6 cellular contexts compared by ENCODE assay signal in genomic region chr19:45729774-45730388, GRCh38. TPM values are rescaled to one million over a fixed set of nuclear protein-coding genes. Genes with fewer than 3 reads are reported as not detected.
A peak's percentile ranks its signal among the peaks of the same experiment; 100 is the strongest.
DNase-seq lines count a peak whose midpoint lies in the region; ATAC-seq, FAIRE-seq and TF ChIP-seq lines count a peak whose summit lies in the region.

No MANE protein-coding gene starts in this region.

- H2AFZ ChIP-seq in H1 (ENCODE audit: low read length): no peak overlapping the region

- H2BK12ac ChIP-seq in H1 (ENCODE audit: low read depth, low read length): no peak overlapping the region

- no peak overlapping the region for H3K4ac ChIP-seq in H1 (replicated peaks; ENCODE audit: insufficient read length, low read depth, low read length)

- H4K20me1 ChIP-seq in H1 (replicated peaks in 1 of 2; ENCODE audit: control insufficient read depth in 1 of 2, insufficient read depth in 2 of 2, low read length in 2 of 2): peaks cover 0 to 1% of the 10 kb centered on the region in 2 experiments

- no peak overlapping the region for H2AK5ac ChIP-seq in H1 (ENCODE audit: low read depth, low read length)

- TF ChIP-seq RAD21 in H1 (IDR thresholded peaks at IDR 0.05 in 1 of 2, conservative IDR thresholded peaks at IDR 0.05 in 1 of 2; ENCODE audit: low read depth in 2 of 2, low read length in 2 of 2): no peak

- no peaks in the 10 kb centered on the region for H3K9me3 Mint-ChIP-seq in activated T-cell treated with anti-CD3 and anti-CD28 coated beads, Interleukin-2, amount 50 U/mL, for 4 hours

- no peak for TF ChIP-seq POLR2A in H1 (IDR thresholded peaks at IDR 0.05; ENCODE audit: control extremely low read depth in 1 of 2, low read depth in 2 of 2, low read length in 2 of 2)

- peaks cover 23% of the 10 kb centered on the region for H3K4me1 Mint-ChIP-seq in activated T-cell treated with anti-CD3 and anti-CD28 coated beads, Interleukin-2, amount 50 U/mL, for 4 hours (ENCODE audit: low read depth)

- CTCF ChIA-PET in H1 (lab: Charles Lee; ENCODE audit: partially characterized antibody): interaction anchor here (0.6 to 2.5 kb wide), 8 partner anchors 10 to 299 kb away, joined by 3 to 9 read pairs (median 4); no protein-coding TSS in a partner anchor

- no peaks in the 10 kb centered on the region; a peak in 1 of 7 replicates for H3K27me3 ChIP-seq in H1 (replicated peaks in 1 of 4; ENCODE audit: control insufficient read depth in 3 of 4, extremely low read depth in 1 of 4, insufficient read depth in 3 of 4, low read length in 3 of 4)

- no peak overlapping the region for H3K14ac ChIP-seq in H1 (ENCODE audit: insufficient read length)

- peak overlapping the region; percentile 97 for H3K4me3 Mint-ChIP-seq in activated T-cell treated with anti-CD3 and anti-CD28 coated beads, Interleukin-2, amount 50 U/mL, for 4 hours

- WGBS in H1 (ENCODE audit: extremely low coverage in 1 of 2, insufficient coverage in 1 of 2, insufficient read length in 1 of 2, insufficient replicate concordance in 2 of 2, low coverage in 1 of 2, low lambda C conversion rate in 2 of 2, missing lambda C conversion rate in 1 of 2), 2 experiments: 18% methylated on average over 12 of the region's 12 CpGs; no CpG with 5 or more reads in 1 of the 2 experiments

- H3K9ac ChIP-seq in H1 (replicated peaks in 1 of 4; ENCODE audit: extremely low read depth in 1 of 4, low read depth in 3 of 4, low read length in 3 of 4): peak overlapping the region; percentile 63 to 91 (median 74)

- peaks cover 0 to 4% (median 3%) of the 10 kb centered on the region in 4 experiments; a peak in 5 of 7 replicates for H3K4me1 ChIP-seq in H1 (replicated peaks in 1 of 4; ENCODE audit: control insufficient read depth in 3 of 4, insufficient read depth in 4 of 4, low read length in 3 of 4)

- H2BK15ac ChIP-seq in H1 (ENCODE audit: low read length): no peak overlapping the region

- no peak for TF ChIP-seq EP300 in H1 (IDR thresholded peaks at IDR 0.05; ENCODE audit: borderline replicate concordance in 1 of 2, low read depth in 2 of 2, low read length in 2 of 2)

- H3K36me3 ChIP-seq in H1 (ENCODE audit: control insufficient read depth in 2 of 4, insufficient read depth in 4 of 4, low read length in 3 of 4): no peaks in the 10 kb centered on the region

- DNase-seq in activated T-cell treated with anti-CD3 and anti-CD28 coated beads, Interleukin-2, amount 50 U/mL, for 4 hours: no peak
- DNase-seq in activated T-cell treated with anti-CD3 and anti-CD28 coated beads, Interleukin-2, amount 50 U/mL, for 1 hour: no peak
- DNase-seq in H1 (ENCODE audit: low read depth in 1 of 2, low spot score in 2 of 2) (peak in 1 of 2 experiments; percentile 51), sciatic nerve (ENCODE audit: low spot score) (no peak), NCI-H510A treated with DMSO at 0.1 percent for 48 hours (lab: John Stamatoyannopoulos, UW) (no peak), cerebellar nuclear complex (lab: John Stamatoyannopoulos, UW) (no peak)

- no peaks in the 10 kb centered on the region for H3K9me3 ChIP-seq in H1 (ENCODE audit: insufficient read depth in 2 of 2, low read depth in 1 of 2, low read length in 1 of 2)

- H3K79me2 ChIP-seq in H1 (ENCODE audit: control insufficient read depth in 1 of 2, insufficient read depth in 2 of 2, low read length in 2 of 2): peaks cover 3 to 50% of the 10 kb centered on the region in 2 experiments; a peak in 2 of 4 replicates

- TF ChIP-seq CTCF in H1 (IDR thresholded peaks at IDR 0.05; ENCODE audit: control extremely low read depth in 1 of 3, insufficient read depth in 1 of 3, low read depth in 1 of 3, low read length in 3 of 3): no peak

- no peak overlapping the region for H3K23ac ChIP-seq in H1 (ENCODE audit: insufficient read length)

- no peaks in the 10 kb centered on the region for H3K27me3 Mint-ChIP-seq in activated T-cell treated with anti-CD3 and anti-CD28 coated beads, Interleukin-2, amount 50 U/mL, for 4 hours (ENCODE audit: low read depth)

- H3K18ac ChIP-seq in H1 (ENCODE audit: extremely low read depth, low read length): peak overlapping the region; percentile 62; the same call in 1 of the 2 replicates

- POLR2A ChIA-PET in H1 (lab: Charles Lee; ENCODE audit: partially characterized antibody): interaction anchor here (0.7 to 9.1 kb wide), 10 partner anchors 9 to 140 kb away, joined by 3 to 113 read pairs (median 4); partner anchors contain the start of genes QPCTL, SIX5 and SNRPD2

- no peak overlapping the region for H3K56ac ChIP-seq in H1 (replicated peaks; ENCODE audit: insufficient read length, low read depth, low read length)

- peaks cover 4% of the 10 kb centered on the region; the same call in 1 of the 2 replicates for H3K23me2 ChIP-seq in H1 (ENCODE audit: low read depth, low read length)

- H4K91ac ChIP-seq in H1 (replicated peaks; ENCODE audit: insufficient read length, low read length): peak overlapping the region; percentile 20

- H3K4me2 ChIP-seq in H1 (ENCODE audit: insufficient read depth in 1 of 2, low read depth in 2 of 2, low read length in 2 of 2): peak overlapping the region; percentile 78 to 95

- intact Hi-C loops in sciatic nerve (cut with DNase I): no loop called here

- H4K5ac ChIP-seq in H1 (ENCODE audit: insufficient read length, low read depth, low read length): peak overlapping the region; percentile 1

- H3K4me3 ChIP-seq in H1 (ENCODE audit: extremely low read depth in 1 of 4, insufficient read depth in 2 of 4, low read depth in 3 of 4, low read length in 4 of 4): peak overlapping the region; percentile 85 to 99 (median 90)

- no peak overlapping the region for H2BK20ac ChIP-seq in H1 (ENCODE audit: low read length)

- H2BK120ac ChIP-seq in H1 (replicated peaks; ENCODE audit: low read depth, low read length): no peak overlapping the region

- no peak for FAIRE-seq in H1 (lab: Jason Lieb, UNC)

- 0 out of 2 replicates have a peak overlapping the region, but pooled peaks have one; percentile 88 for H4K8ac ChIP-seq in H1 (ENCODE audit: extremely low read depth, insufficient read depth, low read length)

- H3K36me3 Mint-ChIP-seq in activated T-cell treated with anti-CD3 and anti-CD28 coated beads, Interleukin-2, amount 50 U/mL, for 4 hours (ENCODE audit: insufficient read depth): no peaks in the 10 kb centered on the region

- ATAC-seq in activated T-cell treated with anti-CD3 and anti-CD28 coated beads, Interleukin-2, amount 50 U/mL, for 4 hours: no peak
- peak; percentile 13 for ATAC-seq in sciatic nerve

- H3K79me1 ChIP-seq in H1 (ENCODE audit: low read depth, low read length): peaks cover 9% of the 10 kb centered on the region

- peak overlapping the region; percentile 44; the same call in 1 of the 2 replicates for H3K27ac ChIP-seq in H1 (ENCODE audit: low read depth, low read length)

- no peak overlapping the region for H2BK5ac ChIP-seq in H1 (ENCODE audit: low read depth, low read length)

RNA-seq across cellular contexts. Expression of gene FBXO46, which starts 0.8 kb away (rescaled TPM):
- 10 to 100 TPM; 29.5 to 33.3 (median 29.8) TPM for total RNA-seq in activated T-cell treated with anti-CD3 and anti-CD28 coated beads, Interleukin-2, amount 50 U/mL, for 4 hours
- 38.9 and 42.3 TPM in 2 replicates for total RNA-seq in H1 (2021; fragmentation: NEBNext Ultra II Directional; extraction: Animal tissue kit (Norgen Biotek cat#: 25700))
- 11.2 and 22.1 TPM in 2 replicates for polyA plus RNA-seq in H1 (2011; rRNA removed)
- polyA plus RNA-seq in H1 (2011; cell fraction: cytosol; rRNA removed): 17.2 TPM
- polyA plus RNA-seq in H1 (2011; cell fraction: nucleus; rRNA removed): 37.0 TPM
- polyA plus RNA-seq in H1 (2012, experiment 1 of 2): 12.7 to 20.2 TPM (median 18.5 TPM) in 4 replicates
- 12.9 TPM for polyA plus RNA-seq in H1 (2012, experiment 2 of 2)
- polyA plus RNA-seq in H1 (2013, experiment 1 of 2): 21.3 TPM
- 21.9 TPM for polyA plus RNA-seq in H1 (2013, experiment 2 of 2)
- polyA minus RNA-seq in H1 (2011; rRNA and poly(A)+ RNA removed): 5.4 and 9.2 TPM in 2 replicates
- polyA minus RNA-seq in H1 (2011; cell fraction: cytosol; rRNA and poly(A)+ RNA removed): 15.4 TPM
- polyA minus RNA-seq in H1 (2011; cell fraction: nucleus; rRNA and poly(A)+ RNA removed): 16.4 TPM
- 23.6 TPM for total RNA-seq in sciatic nerve

RNA-seq across cellular contexts. Expression of gene MEIOSIN, which starts 3.4 kb away (rescaled TPM):
- total RNA-seq in activated T-cell treated with anti-CD3 and anti-CD28 coated beads, Interleukin-2, amount 50 U/mL, for 4 hours: not detected
- not detected in 2 replicates for total RNA-seq in H1 (2021; fragmentation: NEBNext Ultra II Directional; extraction: Animal tissue kit (Norgen Biotek cat#: 25700))
- polyA plus RNA-seq in H1 (2011; rRNA removed): 0.11 and 0.14 TPM in 2 replicates
- 0.06 TPM for polyA plus RNA-seq in H1 (2011; cell fraction: cytosol; rRNA removed)
- 0.09 TPM for polyA plus RNA-seq in H1 (2011; cell fraction: nucleus; rRNA removed)
- polyA plus RNA-seq in H1 (2012, experiment 1 of 2): 0.07 to 0.09 TPM (median 0.08 TPM) in 3 of 4 replicates, not detected in the other
- polyA plus RNA-seq in H1 (2012, experiment 2 of 2): not detected
- 0.06 TPM for polyA plus RNA-seq in H1 (2013, experiment 1 of 2)
- polyA plus RNA-seq in H1 (2013, experiment 2 of 2): 0.07 TPM
- polyA minus RNA-seq in H1 (2011; rRNA and poly(A)+ RNA removed): 0.16 TPM in 1 of 2 replicates, not detected in the other
- not detected for polyA minus RNA-seq in H1 (2011; cell fraction: cytosol; rRNA and poly(A)+ RNA removed)
- polyA minus RNA-seq in H1 (2011; cell fraction: nucleus; rRNA and poly(A)+ RNA removed): not detected
- not detected for total RNA-seq in sciatic nerve

RNA-seq across cellular contexts. Expression of gene QPCTL, which starts 37.4 kb away (rescaled TPM):
- 10 to 100 TPM; 10.3 to 13.2 (median 12.3) TPM for total RNA-seq in activated T-cell treated with anti-CD3 and anti-CD28 coated beads, Interleukin-2, amount 50 U/mL, for 4 hours
- 25.2 and 27.1 TPM in 2 replicates for total RNA-seq in H1 (2021; fragmentation: NEBNext Ultra II Directional; extraction: Animal tissue kit (Norgen Biotek cat#: 25700))
- 35.3 and 49.3 TPM in 2 replicates for polyA plus RNA-seq in H1 (2011; rRNA removed)
- 25.1 TPM for polyA plus RNA-seq in H1 (2011; cell fraction: cytosol; rRNA removed)
- 66.5 TPM for polyA plus RNA-seq in H1 (2011; cell fraction: nucleus; rRNA removed)
- 24.3 to 29.8 TPM (median 24.9 TPM) in 4 replicates for polyA plus RNA-seq in H1 (2012, experiment 1 of 2)
- 36.1 TPM for polyA plus RNA-seq in H1 (2012, experiment 2 of 2)
- 26.5 TPM for polyA plus RNA-seq in H1 (2013, experiment 1 of 2)
- 27.2 TPM for polyA plus RNA-seq in H1 (2013, experiment 2 of 2)
- polyA minus RNA-seq in H1 (2011; rRNA and poly(A)+ RNA removed): 15.5 and 21.6 TPM in 2 replicates
- 13.3 TPM for polyA minus RNA-seq in H1 (2011; cell fraction: cytosol; rRNA and poly(A)+ RNA removed)
- polyA minus RNA-seq in H1 (2011; cell fraction: nucleus; rRNA and poly(A)+ RNA removed): 17.3 TPM
- total RNA-seq in sciatic nerve: 10.9 TPM

RNA-seq across cellular contexts. Expression of gene SNRPD2, which starts 38.1 kb away (rescaled TPM):
- total RNA-seq in activated T-cell treated with anti-CD3 and anti-CD28 coated beads, Interleukin-2, amount 50 U/mL, for 4 hours: 100 to 1,000 TPM; 903 to 949 (median 911) TPM
- total RNA-seq in H1 (2021; fragmentation: NEBNext Ultra II Directional; extraction: Animal tissue kit (Norgen Biotek cat#: 25700)): 759 and 761 TPM in 2 replicates
- polyA plus RNA-seq in H1 (2011; rRNA removed): 493 and 645 TPM in 2 replicates
- polyA plus RNA-seq in H1 (2011; cell fraction: cytosol; rRNA removed): 908 TPM
- polyA plus RNA-seq in H1 (2011; cell fraction: nucleus; rRNA removed): 511 TPM
- polyA plus RNA-seq in H1 (2012, experiment 1 of 2): 587 to 956 TPM (median 875 TPM) in 4 replicates
- polyA plus RNA-seq in H1 (2012, experiment 2 of 2): 702 TPM
- polyA plus RNA-seq in H1 (2013, experiment 1 of 2): 2,416 TPM
- 2,457 TPM for polyA plus RNA-seq in H1 (2013, experiment 2 of 2)
- polyA minus RNA-seq in H1 (2011; rRNA and poly(A)+ RNA removed): 127 and 148 TPM in 2 replicates
- 123 TPM for polyA minus RNA-seq in H1 (2011; cell fraction: cytosol; rRNA and poly(A)+ RNA removed)
- 192 TPM for polyA minus RNA-seq in H1 (2011; cell fraction: nucleus; rRNA and poly(A)+ RNA removed)
- 209 TPM for total RNA-seq in sciatic nerve

RNA-seq across cellular contexts. Expression of gene SIX5, which starts 39.2 kb away (rescaled TPM):
- 1 to 10 TPM; 1.5 to 1.7 (median 1.6) TPM for total RNA-seq in activated T-cell treated with anti-CD3 and anti-CD28 coated beads, Interleukin-2, amount 50 U/mL, for 4 hours
- total RNA-seq in H1 (2021; fragmentation: NEBNext Ultra II Directional; extraction: Animal tissue kit (Norgen Biotek cat#: 25700)): 24.2 and 27.3 TPM in 2 replicates
- 20.9 and 37.2 TPM in 2 replicates for polyA plus RNA-seq in H1 (2011; rRNA removed)
- polyA plus RNA-seq in H1 (2011; cell fraction: cytosol; rRNA removed): 21.5 TPM
- polyA plus RNA-seq in H1 (2011; cell fraction: nucleus; rRNA removed): 69.2 TPM
- 7.1 to 16.2 TPM (median 15.3 TPM) in 4 replicates for polyA plus RNA-seq in H1 (2012, experiment 1 of 2)
- polyA plus RNA-seq in H1 (2012, experiment 2 of 2): 8.7 TPM
- polyA plus RNA-seq in H1 (2013, experiment 1 of 2): 15.1 TPM
- 13.5 TPM for polyA plus RNA-seq in H1 (2013, experiment 2 of 2)
- 4.6 and 6.7 TPM in 2 replicates for polyA minus RNA-seq in H1 (2011; rRNA and poly(A)+ RNA removed)
- 18.0 TPM for polyA minus RNA-seq in H1 (2011; cell fraction: cytosol; rRNA and poly(A)+ RNA removed)
- 19.0 TPM for polyA minus RNA-seq in H1 (2011; cell fraction: nucleus; rRNA and poly(A)+ RNA removed)
- 26.3 TPM for total RNA-seq in sciatic nerve
